Comparison of ENCODE assay signal across 21 cellular contexts in the genomic region with DNA sequence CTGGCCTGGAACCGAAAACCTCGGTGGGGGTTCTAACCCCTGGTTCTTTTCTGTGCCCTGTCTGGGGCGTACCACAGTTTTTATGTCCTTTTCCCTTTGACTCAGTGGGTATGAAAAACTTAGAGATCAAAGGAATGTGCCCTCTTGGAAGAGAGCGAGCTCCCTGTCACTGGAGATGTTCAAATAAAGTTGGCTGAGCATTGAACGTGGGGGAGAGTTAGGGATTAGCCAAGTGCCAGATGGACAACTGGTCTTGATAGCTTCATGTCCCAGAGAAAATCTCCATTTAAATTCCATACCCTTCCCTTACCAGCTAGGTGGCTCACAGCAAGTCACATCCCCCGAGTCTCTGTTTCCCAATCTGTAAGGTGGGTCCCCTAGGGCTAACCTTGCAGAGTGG. TPM values are rescaled to one million over a fixed set of nuclear protein-coding genes. Genes with fewer than 3 reads are reported as not detected.
DNase-seq lines count a peak whose midpoint lies in the region; ATAC-seq lines count a peak whose summit lies in the region.
"Had no signal": no experiment of that assay in that cellular context is flagged by ENCODE, and none has a peak within 500 bp of the region (broad histone marks: within the 10 kb centered on the region; RNA-seq: fewer than 3 reads in every experiment).

No MANE protein-coding gene starts in this region.

- H3K4me3 ChIP-seq in NT2/D1 (ENCODE audit: insufficient read length, low read depth) (no peak overlapping the region), subcutaneous abdominal adipose tissue (ENCODE audit: low read depth in 1 of 5, low read length in 5 of 5) (peak overlapping the region in 1 of 5 donors; percentile 3)
- H3K4me3 ChIP-seq: colonic mucosa, hepatocyte, MG63 had no signal

- H3K4me3 Mint-ChIP-seq in effector memory CD8-positive, alpha-beta T cell, result peak overlapping the region in 1 of 2 donors; percentile 18
- H3K4me3 Mint-ChIP-seq: stimulated activated naive B cell treated with anti-CD40 and anti-IgM and Interleukin-4, amounts not matched to agents 10 μg/mL and 1 μg/mL and 100 μg/mL, for 72 hours had no signal

- no peaks in the 10 kb centered on the region for H3K9me3 Mint-ChIP-seq in effector memory CD8-positive, alpha-beta T cell
- H3K9me3 Mint-ChIP-seq: naive thymus-derived CD4-positive, alpha-beta T cell; stimulated activated naive B cell treated with anti-CD40 and anti-IgM and Interleukin-4, amounts not matched to agents 10 μg/mL and 1 μg/mL and 100 μg/mL, for 72 hours had no signal

- H3K4me1 ChIP-seq in NT2/D1 (ENCODE audit: insufficient read depth, insufficient read length), result peaks cover 30% of the 10 kb centered on the region
- H3K4me1 ChIP-seq in subcutaneous abdominal adipose tissue (ENCODE audit: control insufficient read depth in 5 of 5, insufficient read depth in 5 of 5, low read length in 5 of 5), result peaks cover 3 to 95% (median 38%) of the 10 kb centered on the region in 5 donors

- peak overlapping the region; percentile 68 for H3K9ac ChIP-seq in NT2/D1 (ENCODE audit: insufficient read length, low read depth)
- peak overlapping the region in 1 of 5 donors; percentile 55 for H3K9ac ChIP-seq in subcutaneous abdominal adipose tissue (ENCODE audit: low read length in 5 of 5)

- H3K27me3 ChIP-seq in NT2/D1 (ENCODE audit: insufficient read depth, insufficient read length) (no peaks in the 10 kb centered on the region), subcutaneous abdominal adipose tissue (ENCODE audit: control insufficient read depth in 5 of 5, insufficient read depth in 4 of 5, low read length in 5 of 5) (peaks cover 13 to 31% (median 28%) of the 10 kb centered on the region in 5 donors)
- H3K27me3 ChIP-seq: colonic mucosa, hepatocyte, MG63 had no signal

- peaks cover 19% of the 10 kb centered on the region in 2 donors for H3K4me1 Mint-ChIP-seq in effector memory CD8-positive, alpha-beta T cell (ENCODE audit: low read depth in 2 of 2)
- H3K4me1 Mint-ChIP-seq: stimulated activated naive B cell treated with anti-CD40 and anti-IgM and Interleukin-4, amounts not matched to agents 10 μg/mL and 1 μg/mL and 100 μg/mL, for 72 hours had no signal

- H3K27ac ChIP-seq in subcutaneous abdominal adipose tissue (ENCODE audit: low read depth, low read length), result peak overlapping the region; percentile 27
- H3K27ac ChIP-seq: colonic mucosa, hepatocyte had no signal

- ATAC-seq in effector memory CD8-positive, alpha-beta T cell (replicated peaks), result no peak
- no peak for ATAC-seq in GM19395 (IDR thresholded peaks at IDR 0.05; ENCODE audit: unreplicated experiment)
- ATAC-seq in GM18519 (IDR thresholded peaks at IDR 0.05; ENCODE audit: low FRiP score, unreplicated experiment), result no peak
- ATAC-seq: naive thymus-derived CD4-positive, alpha-beta T cell; SK-N-SH treated with all-trans-retinoic acid at 6 μM for 48 hours; stimulated activated naive B cell treated with anti-CD40 and anti-IgM and Interleukin-4, amounts not matched to agents 10 μg/mL and 1 μg/mL and 100 μg/mL, for 72 hours had no signal

- H3K27me3 Mint-ChIP-seq in effector memory CD8-positive, alpha-beta T cell, result no peaks in the 10 kb centered on the region

- H3K9me3 ChIP-seq in NT2/D1 (ENCODE audit: insufficient read depth, low read length) (no peaks in the 10 kb centered on the region), subcutaneous abdominal adipose tissue (ENCODE audit: control insufficient read depth in 5 of 5, low read length in 5 of 5) (no peaks in the 10 kb centered on the region)
- H3K9me3 ChIP-seq: colonic mucosa, MG63 had no signal

- peaks cover 12% of the 10 kb centered on the region for H3K36me3 Mint-ChIP-seq in effector memory CD8-positive, alpha-beta T cell (ENCODE audit: insufficient read depth)
- H3K36me3 Mint-ChIP-seq: stimulated activated naive B cell treated with anti-CD40 and anti-IgM and Interleukin-4, amounts not matched to agents 10 μg/mL and 1 μg/mL and 100 μg/mL, for 72 hours had no signal

- peak overlapping the region; percentile 14 to 73 for H3K27ac Mint-ChIP-seq in effector memory CD8-positive, alpha-beta T cell
- H3K27ac Mint-ChIP-seq: stimulated activated naive B cell treated with anti-CD40 and anti-IgM and Interleukin-4, amounts not matched to agents 10 μg/mL and 1 μg/mL and 100 μg/mL, for 72 hours had no signal

- DNase-seq in NT2/D1 (ENCODE audit: low read depth, low spot score) (no peak), myocyte (ENCODE audit: low read depth) (peak; percentile 74), HT-29 (ENCODE audit: low spot score) (no peak)
- no peak for DNase-seq in effector memory CD8-positive, alpha-beta T cell
- no peak for DNase-seq in activated effector memory CD4-positive, alpha-beta T cell treated with Interleukin-2 at 50 U/mL for 16 hours
- DNase-seq: activated CD4-positive, alpha-beta T cell treated with anti-CD3 and anti-CD28 coated beads, Interleukin-2, amount 50 U/mL, for 4 hours; colonic mucosa; HCEC 1CT; kidney glomerular epithelial cell; MG63; naive thymus-derived CD4-positive, alpha-beta T cell; NCI-H2029 treated with DMSO at 0.1 percent for 48 hours; NCI-H526 treated with DMSO at 0.1 percent for 48 hours; stimulated activated naive B cell treated with anti-CD40 and anti-IgM and Interleukin-4, amounts not matched to agents 10 μg/mL and 1 μg/mL and 100 μg/mL, for 72 hours had no signal

- H3K36me3 ChIP-seq in NT2/D1 (ENCODE audit: insufficient read depth, insufficient read length, low read length), result no peaks in the 10 kb centered on the region
- H3K36me3 ChIP-seq in subcutaneous abdominal adipose tissue (ENCODE audit: control insufficient read depth in 5 of 5, insufficient read depth in 5 of 5, low read length in 5 of 5), result peaks cover 0 to 3% (median 0%) of the 10 kb centered on the region in 5 donors
- H3K36me3 ChIP-seq: colonic mucosa, MG63 had no signal

RNA-seq across cellular contexts. Expression of a gene that starts 9.5 kb away (rescaled TPM):
- total RNA-seq in myocyte, result 38.8 and 173 TPM in 2 replicates
- polyA plus RNA-seq in myocyte (2012), result 43.9 TPM
- 138 TPM in 2 replicates for total RNA-seq in HT-29 (2014; rRNA removed; shearing (Covaris generic))

RNA-seq across cellular contexts. Expression of a gene that starts 30.1 kb away (rescaled TPM):
- 0.31 TPM in 1 of 2 replicates, not detected in the other for total RNA-seq in myocyte
- polyA plus RNA-seq in myocyte (2012), result 0.05 TPM
- total RNA-seq in HT-29 (2014; rRNA removed; shearing (Covaris generic)), result not detected in 2 replicates
- total RNA-seq: hepatocyte had no signal
- polyA plus RNA-seq: hepatocyte; naive thymus-derived CD4-positive, alpha-beta T cell had no signal

RNA-seq across cellular contexts. Expression of a gene that starts 56.6 kb away (rescaled TPM):
- not detected in 2 replicates for total RNA-seq in myocyte
- polyA plus RNA-seq in myocyte (2012), result not detected
- total RNA-seq in HT-29 (2014; rRNA removed; shearing (Covaris generic)), result not detected in 2 replicates
- total RNA-seq: colonic mucosa; naive thymus-derived CD4-positive, alpha-beta T cell had no signal
- polyA plus RNA-seq: esophagus; naive thymus-derived CD4-positive, alpha-beta T cell; small intestine had no signal
